Comparison of ENCODE assay signal across 1 cellular context in genomic region chr2:112259509-112260294, GRCh38.
TF ChIP-seq lines count a peak whose summit lies in the region.

No MANE protein-coding gene starts in this region.

TF ChIP-seq in HepG2, 621 proteins besides CTCF, POLR2A, EP300 and RAD21 (continued from another document and continues in another):
- TF ChIP-seq ZNF407 (CRISPR knock-in tag; IDR thresholded peaks at IDR 0.05; ENCODE audit: not compliant biosample characterization), result no peak
- no peak; the same call in 1 of the 2 replicates for TF ChIP-seq ZBTB25 (CRISPR knock-in tag; IDR thresholded peaks at IDR 0.05)
- no peak for TF ChIP-seq FOXM1 (CRISPR knock-in tag; IDR thresholded peaks at IDR 0.05)
- TF ChIP-seq ZNF138 (CRISPR knock-in tag; IDR thresholded peaks at IDR 0.05; ENCODE audit: low read depth), result no peak
- no peak for TF ChIP-seq ZNF678 (CRISPR knock-in tag; IDR thresholded peaks at IDR 0.05)
- TF ChIP-seq KAT8 (CRISPR knock-in tag; IDR thresholded peaks at IDR 0.05), result peak; percentile 74
- no peak for TF ChIP-seq ZNF768 (CRISPR knock-in tag; IDR thresholded peaks at IDR 0.05)
- no peak for TF ChIP-seq KAT2B (IDR thresholded peaks at IDR 0.05; ENCODE audit: borderline replicate concordance, low read depth, low read length)
- peak; percentile 84 for TF ChIP-seq KDM2A (CRISPR knock-in tag; IDR thresholded peaks at IDR 0.05; ENCODE audit: borderline replicate concordance, low read depth)
- no peak for TF ChIP-seq ZNF256 (CRISPR knock-in tag; conservative IDR thresholded peaks at IDR 0.05)
- TF ChIP-seq GTF2F1 (IDR thresholded peaks at IDR 0.05; ENCODE audit: low read length), result no peak
- TF ChIP-seq MIER3 (CRISPR knock-in tag; IDR thresholded peaks at IDR 0.05; ENCODE audit: borderline replicate concordance), result 0 out of 2 replicates have a peak, but pooled peaks have one; percentile 27
- TF ChIP-seq ZNF431 (CRISPR knock-in tag; IDR thresholded peaks at IDR 0.05; ENCODE audit: borderline replicate concordance, low read depth), result no peak
- no peak; the same call in 1 of the 2 replicates for TF ChIP-seq ZNF512 (CRISPR knock-in tag; IDR thresholded peaks at IDR 0.05)
- peak; percentile 51; the same call in 1 of the 2 replicates for TF ChIP-seq KDM4B (CRISPR knock-in tag; IDR thresholded peaks at IDR 0.05)
- no peak for TF ChIP-seq RBM39 (IDR thresholded peaks at IDR 0.05; ENCODE audit: low read depth, low read length, poor library complexity, severe bottlenecking)
- TF ChIP-seq PPARG (CRISPR knock-in tag; conservative IDR thresholded peaks at IDR 0.05), result peak; percentile 46; the same call in 1 of the 2 replicates
- no peak for TF ChIP-seq THAP7 (CRISPR knock-in tag; IDR thresholded peaks at IDR 0.05)
- no peak for TF ChIP-seq REXO4 (CRISPR knock-in tag; IDR thresholded peaks at IDR 0.05; ENCODE audit: borderline replicate concordance)
- TF ChIP-seq ZNF281 (CRISPR knock-in tag; IDR thresholded peaks at IDR 0.05; ENCODE audit: borderline replicate concordance), result peak; percentile 9; the same call in 1 of the 2 replicates
- TF ChIP-seq RARG (CRISPR knock-in tag; IDR thresholded peaks at IDR 0.05; ENCODE audit: low read depth), result no peak
- TF ChIP-seq BRF2 (CRISPR knock-in tag; IDR thresholded peaks at IDR 0.05), result no peak
- 0 out of 2 replicates have a peak, but pooled peaks have one; percentile 21 for TF ChIP-seq TOE1 (CRISPR knock-in tag; IDR thresholded peaks at IDR 0.05)
- no peak for TF ChIP-seq NPAS2 (CRISPR knock-in tag; IDR thresholded peaks at IDR 0.05; ENCODE audit: borderline replicate concordance)
- TF ChIP-seq WIZ (CRISPR knock-in tag; IDR thresholded peaks at IDR 0.05), result no peak
- TF ChIP-seq ZSCAN30 (CRISPR knock-in tag; IDR thresholded peaks at IDR 0.05), result no peak
- TF ChIP-seq PAF1 (CRISPR knock-in tag; IDR thresholded peaks at IDR 0.05), result no peak
- no peak for TF ChIP-seq POLR2AphosphoS2 (IDR thresholded peaks at IDR 0.05; ENCODE audit: low read depth, low read length)
- TF ChIP-seq ZBTB2 (CRISPR knock-in tag; IDR thresholded peaks at IDR 0.05; ENCODE audit: low read depth), result no peak
- no peak for TF ChIP-seq HOXA9 (CRISPR knock-in tag; IDR thresholded peaks at IDR 0.05; ENCODE audit: borderline replicate concordance)
- TF ChIP-seq HIVEP1 (CRISPR knock-in tag; IDR thresholded peaks at IDR 0.05), result no peak
- no peak for TF ChIP-seq ZNF788 (CRISPR knock-in tag; IDR thresholded peaks at IDR 0.05; ENCODE audit: borderline replicate concordance)
- TF ChIP-seq ZNF557 (CRISPR knock-in tag; IDR thresholded peaks at IDR 0.05), result no peak
- no peak for TF ChIP-seq ZNF263 (CRISPR knock-in tag; IDR thresholded peaks at IDR 0.05)
- peak; percentile 23; the same call in 1 of the 2 replicates for TF ChIP-seq ZSCAN29 (CRISPR knock-in tag; conservative IDR thresholded peaks at IDR 0.05)
- TF ChIP-seq SKIL (CRISPR knock-in tag; IDR thresholded peaks at IDR 0.05; ENCODE audit: borderline replicate concordance), result no peak
- no peak for TF ChIP-seq ZSCAN9 (CRISPR knock-in tag; IDR thresholded peaks at IDR 0.05; ENCODE audit: borderline replicate concordance)
- TF ChIP-seq ZNF354B (CRISPR knock-in tag; IDR thresholded peaks at IDR 0.05), result no peak
- no peak for TF ChIP-seq JUN (CRISPR knock-in tag; IDR thresholded peaks at IDR 0.05)
- TF ChIP-seq ZBTB8A (CRISPR knock-in tag; IDR thresholded peaks at IDR 0.05; ENCODE audit: borderline replicate concordance, low read depth), result peak; percentile 39; the same call in 1 of the 2 replicates
- peak; percentile 47; the same call in 1 of the 2 replicates for TF ChIP-seq REL (CRISPR knock-in tag; conservative IDR thresholded peaks at IDR 0.05)
- no peak for TF ChIP-seq ZNF616 (CRISPR knock-in tag; IDR thresholded peaks at IDR 0.05; ENCODE audit: low read depth)
- peak; percentile 98 for TF ChIP-seq SMC3 (IDR thresholded peaks at IDR 0.05; ENCODE audit: low read length)
- TF ChIP-seq CREB3 (CRISPR knock-in tag; IDR thresholded peaks at IDR 0.05), result no peak
- TF ChIP-seq SMAD9 (CRISPR knock-in tag; IDR thresholded peaks at IDR 0.05), result 0 out of 2 replicates have a peak, but pooled peaks have one; percentile 66
